ENCODE assay signal across 24 cellular contexts in genomic region chr16:86581458-86581857, GRCh38. TPM values are rescaled to one million over a fixed set of nuclear protein-coding genes. Genes with fewer than 3 reads are reported as not detected.
DNase-seq lines count a peak whose midpoint lies in the region; ATAC-seq and TF ChIP-seq lines count a peak whose summit lies in the region.
"Had no signal": no experiment of that assay in that cellular context is flagged by ENCODE, and none has a peak within 500 bp of the region (broad histone marks: within the 10 kb centered on the region; RNA-seq: fewer than 3 reads in every experiment).

No MANE protein-coding gene starts in this region.

- no peak overlapping the region for H3K9ac ChIP-seq in colonic mucosa (ENCODE audit: low read depth in 2 of 2, low read length in 2 of 2)

- H3K9me3 ChIP-seq in AG04450 (ENCODE audit: control insufficient read depth, insufficient read depth, low read length) (peaks cover 3% of the 10 kb centered on the region; the same call in 1 of the 2 replicates), colonic mucosa (no peaks in the 10 kb centered on the region)
- H3K9me3 ChIP-seq: adrenal gland, thyroid gland had no signal

- ATAC-seq in HG03139 (IDR thresholded peaks at IDR 0.05; ENCODE audit: unreplicated experiment), result no peak
- no peak for ATAC-seq in stimulated activated naive B cell treated with anti-CD40 and anti-IgM and Interleukin-4, amounts not matched to agents 10 μg/mL and 1 μg/mL and 100 μg/mL, for 72 hours (replicated peaks)
- ATAC-seq: stimulated activated naive CD8-positive, alpha-beta T cell treated with anti-CD3 and anti-CD28 coated beads, Interleukin-15, Interleukin-2, amounts not matched to agents 100 U/mL and 50 U/mL, for 24 hours; T-cell had no signal

- H3K27ac Mint-ChIP-seq in osteocyte (ENCODE audit: unreplicated experiment), result peak overlapping the region; percentile 82
- no peak overlapping the region for H3K27ac Mint-ChIP-seq in stimulated activated naive B cell treated with anti-CD40 and anti-IgM and Interleukin-4, amounts not matched to agents 10 μg/mL and 1 μg/mL and 100 μg/mL, for 72 hours
- H3K27ac Mint-ChIP-seq: CD4-positive, CD25-positive, alpha-beta regulatory T cell; T-cell had no signal

- no peaks in the 10 kb centered on the region for H3K9me3 Mint-ChIP-seq in osteocyte (ENCODE audit: unreplicated experiment)
- no peaks in the 10 kb centered on the region for H3K9me3 Mint-ChIP-seq in stimulated activated naive B cell treated with anti-CD40 and anti-IgM and Interleukin-4, amounts not matched to agents 10 μg/mL and 1 μg/mL and 100 μg/mL, for 72 hours
- H3K9me3 Mint-ChIP-seq: T-cell had no signal

- H3K27me3 ChIP-seq in AG04450 (ENCODE audit: control insufficient read depth, insufficient read depth, low read length) (no peaks in the 10 kb centered on the region), brain microvascular endothelial cell (replicated peaks) (no peaks in the 10 kb centered on the region), colonic mucosa (peaks cover 36% of the 10 kb centered on the region)

- peaks cover 15% of the 10 kb centered on the region for H3K36me3 Mint-ChIP-seq in osteocyte (ENCODE audit: unreplicated experiment)
- H3K36me3 Mint-ChIP-seq in stimulated activated naive B cell treated with anti-CD40 and anti-IgM and Interleukin-4, amounts not matched to agents 10 μg/mL and 1 μg/mL and 100 μg/mL, for 72 hours, result no peaks in the 10 kb centered on the region
- H3K36me3 Mint-ChIP-seq: CD4-positive, CD25-positive, alpha-beta regulatory T cell; T-cell had no signal

- H3K4me3 ChIP-seq in AG04450 (ENCODE audit: low read depth, low read length) (peak overlapping the region; percentile 86), brain microvascular endothelial cell (ENCODE audit: low read depth, low read length) (peak overlapping the region; percentile 58), colonic mucosa (no peak overlapping the region)
- H3K4me3 ChIP-seq: adrenal gland, cardiac muscle cell, PC-9, thyroid gland had no signal

- H3K4me1 Mint-ChIP-seq in osteocyte (ENCODE audit: unreplicated experiment), result peaks cover 54% of the 10 kb centered on the region
- H3K4me1 Mint-ChIP-seq in stimulated activated naive B cell treated with anti-CD40 and anti-IgM and Interleukin-4, amounts not matched to agents 10 μg/mL and 1 μg/mL and 100 μg/mL, for 72 hours, result peaks cover 9 to 18% of the 10 kb centered on the region in 2 donors

- CTCF ChIA-PET in AG04450 (lab: Charles Lee), result interaction anchor here (0.7 kb wide), 1 partner anchor 482 kb away, joined by 3 read pairs; no protein-coding TSS in a partner anchor

- peaks cover 2% of the 10 kb centered on the region for H3K4me1 ChIP-seq in colonic mucosa

- no peak for DNase-seq in AG04450 (ENCODE audit: low read depth, low spot score)
- DNase-seq in HCEC 1CT, result peak; percentile 32
- DNase-seq in brain microvascular endothelial cell, result no peak
- DNase-seq in osteocyte (ENCODE audit: extremely low spot score, unreplicated experiment), result no peak
- no peak for DNase-seq in colonic mucosa
- no peak for DNase-seq in globus pallidus (ENCODE audit: low spot score)
- no peak for DNase-seq in stimulated activated naive B cell treated with anti-CD40 and anti-IgM and Interleukin-4, amounts not matched to agents 10 μg/mL and 1 μg/mL and 100 μg/mL, for 72 hours
- DNase-seq: activated gamma-delta T cell treated with Interleukin-2 at 50 U/mL for 16 hours; CD4-positive, CD25-positive, alpha-beta regulatory T cell; DMS 273 treated with DMSO at 0.1 percent for 48 hours; GF-D8; glutamatergic neuron; kidney; NCI-H510A; PC-9; SIG-M5; stimulated activated CD4-positive, alpha-beta T cell treated with anti-CD3 and anti-CD28 coated beads, Interleukin-12 subunit alpha, Interleukin-12 subunit beta, amount 100 ng/mL, for 4 hours; stimulated activated CD4-positive, alpha-beta T cell treated with anti-CD3 and anti-CD28 coated beads, Interleukin-4, amount 100 ng/mL, for 4 hours; stimulated activated naive CD8-positive, alpha-beta T cell treated with anti-CD3 and anti-CD28 coated beads, Interleukin-15, Interleukin-2, amounts not matched to agents 100 U/mL and 50 U/mL, for 24 hours; T-cell; thyroid gland had no signal

- in situ Hi-C loops in brain microvascular endothelial cell (cut with HindIII; ENCODE audit: low pct_ligation_motif_present, low sequenced_read_pairs), result loop anchor here (25.0 kb wide), 1 partner anchor 181 kb away; no protein-coding TSS in a partner anchor

- peak overlapping the region; percentile 68 for H3K27ac ChIP-seq in AG04450 (ENCODE audit: low read depth, low read length)
- H3K27ac ChIP-seq in brain microvascular endothelial cell, result peak overlapping the region; percentile 95
- no peak overlapping the region for H3K27ac ChIP-seq in colonic mucosa
- H3K27ac ChIP-seq: cardiac muscle cell, PC-9, thyroid gland had no signal

- intact Hi-C loops in colonic mucosa (cut with DNase I), result no loop called here

- H3K36me3 ChIP-seq in brain microvascular endothelial cell (replicated peaks), result peaks cover 6% of the 10 kb centered on the region
- no peaks in the 10 kb centered on the region for H3K36me3 ChIP-seq in colonic mucosa
- H3K36me3 ChIP-seq: adrenal gland, cardiac muscle cell, thyroid gland had no signal

- POLR2A ChIA-PET in AG04450 (lab: Yijun Ruan, JAX), result interaction anchor here (0.6 kb wide), 2 partner anchors 9 to 114 kb away, joined by 3 to 9 read pairs; no protein-coding TSS in a partner anchor

- H3K4me3 Mint-ChIP-seq in osteocyte (ENCODE audit: unreplicated experiment), result no peak overlapping the region
- no peak overlapping the region for H3K4me3 Mint-ChIP-seq in stimulated activated naive B cell treated with anti-CD40 and anti-IgM and Interleukin-4, amounts not matched to agents 10 μg/mL and 1 μg/mL and 100 μg/mL, for 72 hours
- H3K4me3 Mint-ChIP-seq: CD4-positive, CD25-positive, alpha-beta regulatory T cell; T-cell had no signal

- TF ChIP-seq CTCF in AG04450 (IDR thresholded peaks at IDR 0.05; ENCODE audit: low read depth, low read length), result no peak
- TF ChIP-seq CTCF in brain microvascular endothelial cell (IDR thresholded peaks at IDR 0.05; ENCODE audit: low read depth, low read length, missing control alignments), result no peak
- TF ChIP-seq CTCF in osteocyte (IDR thresholded peaks at IDR 0.05), result no peak
- no peak for TF ChIP-seq CTCF in colonic mucosa (IDR thresholded peaks at IDR 0.05)

- H3K27me3 Mint-ChIP-seq in osteocyte (ENCODE audit: unreplicated experiment), result no peaks in the 10 kb centered on the region
- peaks cover 59 to 71% of the 10 kb centered on the region in 2 donors for H3K27me3 Mint-ChIP-seq in stimulated activated naive B cell treated with anti-CD40 and anti-IgM and Interleukin-4, amounts not matched to agents 10 μg/mL and 1 μg/mL and 100 μg/mL, for 72 hours

RNA-seq across cellular contexts. Expression of gene FOXL1, which starts 3.1 kb away (rescaled TPM):
- polyA plus RNA-seq in AG04450 (2011; rRNA removed), result 41.1 and 41.9 TPM in 2 replicates
- 29.7 and 30.4 TPM in 2 replicates for polyA minus RNA-seq in AG04450 (2011; rRNA and poly(A)+ RNA removed)
- total RNA-seq in osteocyte (6.4 and 9.3 TPM in 2 replicates), colonic mucosa (1 to 10 TPM; 2.5 to 3.2 TPM)
- total RNA-seq: CD4-positive, CD25-positive, alpha-beta regulatory T cell; PC-9; T-cell had no signal
- polyA plus RNA-seq: CD4-positive, CD25-positive, alpha-beta regulatory T cell had no signal

RNA-seq across cellular contexts. Expression of gene FOXC2, which starts 14.8 kb away (rescaled TPM):
- 0.79 and 1.6 TPM in 2 replicates for polyA plus RNA-seq in AG04450 (2011; rRNA removed)
- polyA minus RNA-seq in AG04450 (2011; rRNA and poly(A)+ RNA removed), result 1.1 and 2.0 TPM in 2 replicates
- total RNA-seq in osteocyte (91.8 and 93.4 TPM in 2 replicates), colonic mucosa (under 1 TPM; 0.11 to 0.22 TPM)
- total RNA-seq: CD4-positive, CD25-positive, alpha-beta regulatory T cell; PC-9; T-cell had no signal
- polyA plus RNA-seq: CD4-positive, CD25-positive, alpha-beta regulatory T cell had no signal

RNA-seq across cellular contexts. Expression of gene MTHFSD, which starts 26.4 kb away (rescaled TPM):
- 15.6 and 16.7 TPM in 2 replicates for polyA plus RNA-seq in AG04450 (2011; rRNA removed)
- polyA minus RNA-seq in AG04450 (2011; rRNA and poly(A)+ RNA removed), result 22.9 and 23.5 TPM in 2 replicates
- total RNA-seq in osteocyte, result 12.1 and 14.1 TPM in 2 replicates
- total RNA-seq in colonic mucosa, result 10 to 100 TPM; 15.4 to 23.7 TPM

Comparison
In these comparisons a context has a peak if more than half of its experiments do, and no peak if none do; other contexts are left out.
1. RNA of gene FOXC2, which starts 14.8 kb away (total RNA-seq): 91.8 to 93.4 TPM in osteocyte; 0.11 to 0.22 TPM in colonic mucosa; every median in the first group is over 10 times any median in the second.